In genomic region chr3:134757549-134758069, GRCh38 we compare ENCODE assay signal across 8 cellular contexts.
"Had no signal": no experiment of that assay in that cellular context is flagged by ENCODE, and none has a peak within 500 bp of the region (broad histone marks: within the 10 kb centered on the region; RNA-seq: fewer than 3 reads in every experiment).

No MANE protein-coding gene starts in this region.

- FAIRE-seq: HepG2 had no signal

- ATAC-seq: HepG2 had no signal

- H3K4me1 ChIP-seq: HAP-1 had no signal

- H3K4me3 ChIP-seq: GM23248, HAP-1 had no signal

- DNase-seq: GM23248, GOT3, H7, KBM-7 had no signal

- H3K36me3 ChIP-seq: HAP-1 had no signal

- H3K9me3 ChIP-seq: HAP-1 had no signal

- H3K27ac ChIP-seq: GM23248, HL-60, KMS-11 had no signal
